In the genomic region with DNA sequence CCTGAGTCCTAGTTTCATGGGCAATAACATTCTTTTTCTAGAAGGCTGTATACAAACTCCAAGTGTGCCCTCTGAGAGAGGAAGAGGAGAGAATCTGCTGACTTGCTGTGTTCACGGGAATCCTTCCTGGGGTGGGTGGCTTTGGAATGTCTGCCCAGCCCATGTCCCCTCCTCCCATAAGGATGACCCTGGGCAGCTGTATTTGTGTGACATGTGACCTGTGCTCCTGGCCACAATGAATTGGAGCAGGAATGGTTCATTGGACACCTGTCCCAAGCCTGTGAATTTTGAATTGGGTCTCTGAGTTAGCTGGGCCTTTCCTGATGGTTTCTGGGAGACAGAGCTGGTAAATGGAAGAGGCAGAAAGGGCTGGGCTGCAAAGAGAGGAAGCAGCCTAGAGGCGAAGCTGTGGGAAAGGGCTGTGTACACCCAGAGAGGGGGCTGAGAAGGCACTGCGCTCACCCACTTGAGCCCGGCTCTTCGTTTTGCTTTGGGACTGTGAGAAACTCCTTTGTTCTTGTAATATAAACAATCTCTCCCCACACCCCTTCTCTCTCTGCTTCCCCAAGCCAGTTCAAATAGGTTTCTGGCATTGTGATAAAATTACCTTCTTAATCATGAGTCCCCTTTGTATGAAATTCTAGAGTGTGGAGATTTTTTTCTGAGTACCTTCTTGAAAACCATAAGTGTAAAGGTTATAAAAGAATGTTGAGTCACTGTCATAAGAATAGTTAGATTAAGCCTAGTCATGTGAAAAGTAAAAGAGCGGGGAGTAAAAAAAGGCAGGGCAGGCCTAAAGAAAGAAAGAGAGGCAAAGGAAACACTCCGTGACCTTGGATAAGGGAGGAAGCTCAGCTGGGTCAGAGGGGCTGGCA, we compare ENCODE assay signal across 19 cellular contexts. TPM values are rescaled to one million over a fixed set of nuclear protein-coding genes. Genes with fewer than 3 reads are reported as not detected.
DNase-seq lines count a peak whose midpoint lies in the region; ATAC-seq, FAIRE-seq and TF ChIP-seq lines count a peak whose summit lies in the region.
"Had no signal": no experiment of that assay in that cellular context is flagged by ENCODE, and none has a peak within 500 bp of the region (broad histone marks: within the 10 kb centered on the region; RNA-seq: fewer than 3 reads in every experiment).

No MANE protein-coding gene starts in this region.

- H3K4me3 Mint-ChIP-seq in naive thymus-derived CD8-positive, alpha-beta T cell: no peak overlapping the region

- H3K4me3 ChIP-seq in A549 (no peak overlapping the region), Peyer's patch (no peak overlapping the region), A673 (ENCODE audit: low read depth, low read length, poor library complexity, severe bottlenecking) (no peak overlapping the region)
- H3K4me3 ChIP-seq: esophagus squamous epithelium, heart right ventricle had no signal

- H3K4me1 Mint-ChIP-seq in naive thymus-derived CD8-positive, alpha-beta T cell: peaks cover 16 to 27% (median 25%) of the 10 kb centered on the region in 4 donors

- ATAC-seq in A549 (no peak), HG03342 (IDR thresholded peaks at IDR 0.05; ENCODE audit: unreplicated experiment) (no peak)
- ATAC-seq in naive thymus-derived CD8-positive, alpha-beta T cell: no peak

- no peak for TF ChIP-seq EP300 in A549 (IDR thresholded peaks at IDR 0.05)

- H3K27me3 ChIP-seq in Peyer's patch: no peaks in the 10 kb centered on the region
- no peaks in the 10 kb centered on the region for H3K27me3 ChIP-seq in A673 (replicated peaks; ENCODE audit: insufficient read depth, low read depth, low read length, poor library complexity)
- H3K27me3 ChIP-seq: esophagus squamous epithelium, heart right ventricle had no signal

- no TSS peak for BruUV-seq in A673 (replicated peaks; lab: Mats Ljungman, UMichigan)

- H3K9me3 ChIP-seq in A549 (peaks cover 2% of the 10 kb centered on the region; the same call in 1 of the 3 replicates), Peyer's patch (no peaks in the 10 kb centered on the region), A673 (ENCODE audit: low read depth, low read length, poor library complexity, severe bottlenecking) (no peaks in the 10 kb centered on the region)
- H3K9me3 ChIP-seq: esophagus squamous epithelium had no signal

- H3K36me3 ChIP-seq in Peyer's patch (no peaks in the 10 kb centered on the region), A673 (ENCODE audit: insufficient read depth, low read length, poor library complexity, severe bottlenecking) (no peaks in the 10 kb centered on the region)
- H3K36me3 ChIP-seq: esophagus squamous epithelium, heart right ventricle had no signal

- peak overlapping the region; percentile 28 to 96 (median 82) for H3K27ac Mint-ChIP-seq in naive thymus-derived CD8-positive, alpha-beta T cell

- peaks cover 2 to 8% (median 4%) of the 10 kb centered on the region in 3 donors for H3K36me3 Mint-ChIP-seq in naive thymus-derived CD8-positive, alpha-beta T cell

- H3K9me3 Mint-ChIP-seq in naive thymus-derived CD8-positive, alpha-beta T cell: peaks cover 0 to 4% (median 0%) of the 10 kb centered on the region in 9 donors

- 87% methylated on average over 7 of the region's 7 CpGs for WGBS in A549 (ENCODE audit: missing lambda C conversion rate)

- no peaks in the 10 kb centered on the region for H3K27me3 Mint-ChIP-seq in naive thymus-derived CD8-positive, alpha-beta T cell

- no peaks in the 10 kb centered on the region for H3K4me1 ChIP-seq in A549
- peaks cover 0 to 12% (median 4%) of the 10 kb centered on the region in 4 donors for H3K4me1 ChIP-seq in Peyer's patch
- no peaks in the 10 kb centered on the region for H3K4me1 ChIP-seq in A673 (ENCODE audit: insufficient read depth, low read length, poor library complexity, severe bottlenecking)
- H3K4me1 ChIP-seq: esophagus squamous epithelium had no signal

- intact Hi-C loops in A673 (cut with micrococcal nuclease; ENCODE audit: unreplicated experiment): no loop called here

- H3K27ac ChIP-seq in A549 (no peak overlapping the region), caudate nucleus (ENCODE audit: low read depth, low read length) (peak overlapping the region; percentile 2), Peyer's patch (no peak overlapping the region), A673 (ENCODE audit: low read depth, low read length, poor library complexity, severe bottlenecking) (no peak overlapping the region)
- H3K27ac ChIP-seq: esophagus squamous epithelium had no signal

- TF ChIP-seq CTCF in A549 (IDR thresholded peaks at IDR 0.05): no peak
- no peak for TF ChIP-seq CTCF in Peyer's patch (IDR thresholded peaks at IDR 0.05)
- no peak for TF ChIP-seq CTCF in A673 (conservative IDR thresholded peaks at IDR 0.05; ENCODE audit: low read depth, low read length)

- CTCF ChIA-PET in A549 (lab: Yijun Ruan, JAX) (interaction anchor here (1.5 to 3.6 kb wide), 2 partner anchors 32 to 41 kb away, joined by 3 to 20 read pairs; no protein-coding TSS in a partner anchor), A673 (lab: Charles Lee) (no interaction called here)

- H3K4me2 ChIP-seq in A549: no peak overlapping the region

- TF ChIP-seq RAD21 in A549 (conservative IDR thresholded peaks at IDR 0.05 in 1 of 2, IDR thresholded peaks at IDR 0.05 in 1 of 2): no peak

- no peak for FAIRE-seq in A549 (lab: Jason Lieb, UNC)
- FAIRE-seq: D721Med, keratinocyte had no signal

- DNase-seq in A549 (ENCODE audit: low read depth in 1 of 2, low spot score in 1 of 2): no peak
- DNase-seq in HT1080 (ENCODE audit: low read depth): peak; percentile 13
- DNase-seq in caudate nucleus (lab: John Stamatoyannopoulos, UW): no peak
- no peak for DNase-seq in naive thymus-derived CD8-positive, alpha-beta T cell
- no peak for DNase-seq in Peyer's patch
- no peak for DNase-seq in A673 (ENCODE audit: low spot score)
- DNase-seq in HCEC 1CT: no peak
- DNase-seq: activated effector memory CD4-positive, alpha-beta T cell treated with anti-CD3 and anti-CD28 coated beads, Interleukin-2, amount 50 U/mL, for 16 hours; esophagus squamous epithelium; GOT3; heart right ventricle; NCI-H1436; NCI-H446 treated with DMSO at 0.1 percent for 48 hours; SHP77; stimulated activated naive CD4-positive, alpha-beta T cell treated with Interleukin-2 at 50 U/mL for 16 hours; T-helper 2 cell had no signal

- POLR2A ChIA-PET in A549 (lab: Yijun Ruan, JAX) (no interaction called here), A673 (lab: Charles Lee; ENCODE audit: low non-redundant PET) (no interaction called here)
- POLR2A ChIA-PET in naive thymus-derived CD8-positive, alpha-beta T cell (lab: Charles Lee): interaction anchor here (0.6 to 1.0 kb wide), 2 partner anchors 10 to 175 kb away, joined by 3 to 5 read pairs; no protein-coding TSS in a partner anchor

- no peak for TF ChIP-seq POLR2A in A549 (IDR thresholded peaks at IDR 0.05; ENCODE audit: low read length)
- TF ChIP-seq POLR2A in Peyer's patch (IDR thresholded peaks at IDR 0.05): no peak

TF ChIP-seq in A549, 52 proteins besides CTCF, POLR2A, EP300 and RAD21:
- TF ChIP-seq TFCP2L1 (CRISPR knock-in tag; IDR thresholded peaks at IDR 0.05) (no peak), KDM5A (IDR thresholded peaks at IDR 0.05) (no peak), MAFK (IDR thresholded peaks at IDR 0.05; ENCODE audit: partially characterized antibody) (peak; percentile 12), BHLHE40 (IDR thresholded peaks at IDR 0.05; ENCODE audit: low read depth, low read length) (no peak), CEBPB (IDR thresholded peaks at IDR 0.05) (no peak), GATA3 (IDR thresholded peaks at IDR 0.05; ENCODE audit: borderline replicate concordance) (no peak), PHF8 (IDR thresholded peaks at IDR 0.05; ENCODE audit: borderline replicate concordance, low read depth) (no peak)
- TF ChIP-seq, protein P1, sequence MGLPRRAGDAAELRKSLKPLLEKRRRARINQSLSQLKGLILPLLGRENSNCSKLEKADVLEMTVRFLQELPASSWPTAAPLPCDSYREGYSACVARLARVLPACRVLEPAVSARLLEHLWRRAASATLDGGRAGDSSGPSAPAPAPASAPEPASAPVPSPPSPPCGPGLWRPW (IDR thresholded peaks at IDR 0.05): no peak

RNA-seq across cellular contexts. Expression of a gene that starts 49.8 kb away (rescaled TPM):
- polyA plus RNA-seq in A549 (2011; rRNA removed) (1.1 and 1.3 TPM in 2 replicates), A549 (2017; fragmentation: RNase III; extraction: RNeasy Plus Mini Kit Qiagen cat#74134 plus additional on column Dnase treatment) (0.38 to 0.63 TPM (median 0.50 TPM) in 3 replicates)
- 0.04 and 0.18 TPM in 2 replicates for polyA plus RNA-seq in A549 (2012; cell fraction: cytosol; rRNA removed)
- polyA plus RNA-seq in A549 (2012; cell fraction: nucleus; rRNA removed): 0.62 and 0.70 TPM in 2 replicates
- polyA minus RNA-seq in A549 (2011; rRNA and poly(A)+ RNA removed): 1.2 and 1.3 TPM in 2 replicates
- not detected in 2 replicates for total RNA-seq in HT1080 (2014; rRNA removed; shearing (Covaris generic))
- polyA plus RNA-seq in HT1080 (2015; cell fraction: cytosol; rRNA removed): 0.03 TPM in 1 of 2 replicates, not detected in the other
- polyA plus RNA-seq in HT1080 (2015; cell fraction: nucleus; rRNA removed): 0.59 and 3.0 TPM in 2 replicates
- 10 to 100 TPM; 12.7 to 15.1 TPM for total RNA-seq in naive thymus-derived CD8-positive, alpha-beta T cell
- 1 to 10 TPM in 2 of 3 donors, under 1 TPM in 1; 0.46 to 1.5 (median 1.5) TPM for polyA plus RNA-seq in naive thymus-derived CD8-positive, alpha-beta T cell
- total RNA-seq in Peyer's patch (10 to 100 TPM in 1 of 4 donors, 1 to 10 TPM in 3; 1.8 to 14.9 (median 4.9) TPM), A673 (2021) (0.94 and 1.8 TPM in 2 replicates)
